Comparison of ENCODE assay signal across 8 cellular contexts in the genomic region with DNA sequence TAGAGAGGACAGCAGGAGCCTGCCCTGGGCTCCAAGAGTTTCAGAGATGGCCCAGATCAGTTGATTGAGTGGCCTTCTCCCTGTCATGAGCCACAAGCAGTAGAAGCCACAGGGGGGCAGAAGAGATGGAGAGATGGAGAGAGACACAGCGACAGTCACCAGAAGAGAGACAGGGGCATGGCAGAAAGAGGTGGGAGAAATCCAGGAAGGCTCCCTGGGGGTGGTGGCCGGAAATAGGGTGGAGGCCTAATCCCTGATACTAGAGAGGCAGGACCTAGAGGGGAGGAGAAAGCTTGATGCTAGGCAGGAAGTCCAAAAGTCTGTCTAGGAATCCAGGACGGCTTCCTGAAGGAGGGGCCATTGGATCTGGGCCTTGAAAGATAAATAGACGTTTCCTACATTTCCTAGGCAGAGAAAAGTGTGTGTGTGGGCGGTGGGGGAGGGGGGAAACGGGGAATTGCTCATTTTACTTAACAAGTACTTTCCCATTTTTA. TPM values are rescaled to one million over a fixed set of nuclear protein-coding genes. Genes with fewer than 3 reads are reported as not detected.
DNase-seq lines count a peak whose midpoint lies in the region; ATAC-seq lines count a peak whose summit lies in the region.

No MANE protein-coding gene starts in this region.

- intact Hi-C loops in left ventricle myocardium superior (cut with micrococcal nuclease) = no loop called here

- DNase-seq in ELR (ENCODE audit: low read depth) (peak; percentile 65), NAMALWA (ENCODE audit: low spot score) (peak; percentile 73), activated T-helper 1 cell treated with Interleukin-2 at 50 U/mL for 16 hours (ENCODE audit: low read depth) (peak; percentile 23), left ventricle myocardium superior (no peak), NCI-H2196 (lab: John Stamatoyannopoulos, UW; ENCODE audit: unreplicated experiment) (no peak), NCI-H1694 treated with DMSO at 0.1 percent for 48 hours (lab: John Stamatoyannopoulos, UW) (no peak)
- peak; percentile 65 for DNase-seq in stimulated activated CD4-positive, alpha-beta T cell treated with anti-CD3 and anti-CD28 coated beads, Interleukin-4, amount 100 ng/mL, for 24 hours

- ATAC-seq in left ventricle myocardium superior = peak; percentile 34
- ATAC-seq in GM21381 (IDR thresholded peaks at IDR 0.05; ENCODE audit: unreplicated experiment) = no peak

RNA-seq across cellular contexts. Expression of a gene that starts 9.6 kb away (rescaled TPM):
- 72.6 TPM for total RNA-seq in left ventricle myocardium superior

RNA-seq across cellular contexts. Expression of a gene that starts 45.0 kb away (rescaled TPM):
- 16.4 TPM for total RNA-seq in left ventricle myocardium superior

Comparison
In these comparisons a context has a peak if more than half of its experiments do, and no peak if none do; other contexts are left out.
1. DNase-seq: peak in ELR (single experiment), NAMALWA (single experiment), activated T-helper 1 cell treated with Interleukin-2 at 50 U/mL for 16 hours (single experiment) and stimulated activated CD4-positive, alpha-beta T cell treated with anti-CD3 and anti-CD28 coated beads, Interleukin-4, amount 100 ng/mL, for 24 hours (single experiment); none in left ventricle myocardium superior (single experiment), NCI-H2196 (single experiment) and NCI-H1694 treated with DMSO at 0.1 percent for 48 hours (single experiment).